Comparison of ENCODE assay signal across 15 cellular contexts in the genomic region with DNA sequence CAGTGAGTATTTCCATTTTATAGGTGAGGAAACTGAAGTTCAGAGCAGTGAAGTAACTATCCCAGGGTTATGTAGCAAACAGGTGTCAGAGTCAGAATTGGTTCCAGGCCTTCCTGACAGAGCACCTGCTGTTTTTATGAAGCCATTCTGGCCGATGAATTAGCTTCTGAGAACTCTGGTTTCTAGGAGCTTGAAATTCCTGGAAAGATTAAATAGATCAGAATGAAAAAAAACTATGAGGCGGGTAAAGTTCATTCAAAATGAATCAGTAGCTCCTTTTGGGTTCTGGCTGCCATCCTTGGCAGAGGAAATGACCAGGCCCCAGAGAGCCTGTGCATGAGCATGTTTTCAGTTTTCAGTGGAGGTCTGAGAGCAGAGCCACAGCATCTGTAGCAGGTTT. TPM values are rescaled to one million over a fixed set of nuclear protein-coding genes. Genes with fewer than 3 reads are reported as not detected.
"Had no signal": no experiment of that assay in that cellular context is flagged by ENCODE, and none has a peak within 500 bp of the region (broad histone marks: within the 10 kb centered on the region; RNA-seq: fewer than 3 reads in every experiment).

No MANE protein-coding gene starts in this region.

- H3K36me3 Mint-ChIP-seq: naive thymus-derived CD8-positive, alpha-beta T cell had no signal

- H3K4me1 Mint-ChIP-seq: naive thymus-derived CD8-positive, alpha-beta T cell had no signal

- H3K27ac Mint-ChIP-seq: activated naive CD8-positive, alpha-beta T cell; naive thymus-derived CD8-positive, alpha-beta T cell had no signal

- H3K4me3 Mint-ChIP-seq: activated naive CD8-positive, alpha-beta T cell; naive thymus-derived CD8-positive, alpha-beta T cell had no signal

- H3K4me3 ChIP-seq: gastrocnemius medialis, skin epidermis, stomach, thoracic aorta had no signal

- DNase-seq: activated CD4-positive, alpha-beta T cell treated with anti-CD3 and anti-CD28 coated beads, Interleukin-2, amount 50 U/mL, for 4 hours; anterior cingulate cortex; gastrocnemius medialis; islet precursor cell; mammary epithelial cell; naive thymus-derived CD8-positive, alpha-beta T cell; retina; SK-N-SH; stimulated activated CD4-positive, alpha-beta T cell treated with anti-CD3 and anti-CD28 coated beads, Interleukin-4, amount 100 ng/mL, for 4 hours; stomach had no signal

RNA-seq across cellular contexts. Expression of a gene that starts 59.3 kb away (rescaled TPM):
- total RNA-seq: endothelial cell of umbilical vein; gastrocnemius medialis; T-helper 2 cell treated with Interferon-gamma antibody and Interleukin-4, amounts not matched to agents 100 ng/mL and 5 ng/mL, for 36 hours had no signal
